Comparison of ENCODE assay signal across 8 cellular contexts in the genomic region with DNA sequence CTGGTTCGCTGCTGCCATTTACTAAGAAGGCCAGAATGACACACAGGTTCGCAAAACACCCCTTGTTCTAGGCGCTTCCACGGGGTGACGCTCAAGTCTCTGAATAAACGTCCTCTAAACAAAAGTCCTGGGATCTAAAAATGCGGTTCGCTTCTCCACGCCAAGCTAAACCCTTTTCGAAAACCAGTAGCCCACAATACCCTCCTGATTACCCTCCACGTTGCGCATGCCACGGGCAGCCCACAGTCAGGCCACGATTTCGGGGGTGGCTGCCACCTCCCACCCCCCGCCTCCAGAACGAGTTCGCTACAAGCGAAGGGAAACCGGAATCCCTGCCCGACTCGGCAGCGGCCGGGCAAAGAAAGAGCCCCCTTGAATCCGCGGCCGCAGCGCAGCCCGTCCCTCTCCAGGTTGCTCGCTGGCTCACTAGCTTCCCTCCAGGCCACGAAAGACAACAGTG. TPM values are rescaled to one million over a fixed set of nuclear protein-coding genes. Genes with fewer than 3 reads are reported as not detected.
A peak's percentile ranks its signal among the peaks of the same experiment; 100 is the strongest.
DNase-seq lines count a peak whose midpoint lies in the region; ATAC-seq, FAIRE-seq and TF ChIP-seq lines count a peak whose summit lies in the region.

No MANE protein-coding gene starts in this region.

- peaks cover 45% of the 10 kb centered on the region for H3K79me2 ChIP-seq in HepG2 (ENCODE audit: insufficient read depth, low read length)

- peaks cover 36% of the 10 kb centered on the region for H3K36me3 Mint-ChIP-seq in T-helper 2 cell treated with Interferon-gamma antibody and Interleukin-4, amounts not matched to agents 5 μg/mL and 100 μg/mL, for 36 hours (ENCODE audit: low read depth)

- in situ Hi-C loops in HepG2 (cut with HindIII; ENCODE audit: extremely low pct_ligation_motif_present, low pct_unique_long_range_greater_than_20kb): no loop called here

- H3K4me1 ChIP-seq in HepG2 (ENCODE audit: insufficient read depth, low read length): peaks cover 38% of the 10 kb centered on the region

- no peaks in the 10 kb centered on the region for H3K9me3 ChIP-seq in HepG2 (ENCODE audit: low read length)

- H3K4me3 ChIP-seq in BJ (ENCODE audit: low read depth, low read length) (peak overlapping the region; percentile 73), HepG2 (replicated peaks in 1 of 3; ENCODE audit: insufficient read depth in 1 of 3, low read depth in 2 of 3, low read length in 3 of 3) (peak overlapping the region; percentile 77 to 83 (median 79))

- no peak for FAIRE-seq in HepG2 (lab: Jason Lieb, UNC)
- FAIRE-seq in GM12891 (lab: Jason Lieb, UNC): no peak

- TF ChIP-seq EP300 in HepG2 (IDR thresholded peaks at IDR 0.05; ENCODE audit: low read depth in 2 of 2, low read length in 2 of 2) (no peak), HepG2 (CRISPR knock-in tag; IDR thresholded peaks at IDR 0.05; ENCODE audit: borderline replicate concordance) (no peak)

- no CpG with 5 or more reads among the region's 31 CpGs for WGBS in HepG2 (ENCODE audit: low lambda C conversion rate)

- DNase-seq in BJ (ENCODE audit: low read depth): no peak
- DNase-seq in T-helper 2 cell treated with Interferon-gamma antibody and Interleukin-4, amounts not matched to agents 5 μg/mL and 100 μg/mL, for 36 hours (ENCODE audit: low spot score): peak; percentile 12
- DNase-seq in cerebellar cortex (ENCODE audit: low spot score): peak; percentile 33
- DNase-seq in HepG2 (ENCODE audit: low spot score): peak; percentile 30
- peak; percentile 16 to 38 (median 29) for DNase-seq in stimulated activated CD4-positive, alpha-beta T cell treated with anti-CD3 and anti-CD28 coated beads, TNF-alpha, amount 100 ng/mL, for 4 hours (ENCODE audit: low read depth in 3 of 3)
- no peak for DNase-seq in GM12891 (ENCODE audit: insufficient read length, low spot score)

- H3K9ac ChIP-seq in HepG2 (ENCODE audit: insufficient read depth, low read depth, low read length): peak overlapping the region; percentile 88

- no peak for TF ChIP-seq RAD21 in HepG2 (CRISPR knock-in tag; IDR thresholded peaks at IDR 0.05)

- TF ChIP-seq CTCF in BJ (IDR thresholded peaks at IDR 0.05; ENCODE audit: insufficient read depth, low read depth, low read length) (peak; percentile 17; the same call in 1 of the 2 replicates), HepG2 (CRISPR knock-in tag; IDR thresholded peaks at IDR 0.05) (peak; percentile 31; the same call in 1 of the 2 replicates)

- peak overlapping the region; percentile 98 for H3K27ac ChIP-seq in HepG2 (ENCODE audit: extremely low read length, insufficient read depth, low read length)

- H3K27ac Mint-ChIP-seq in T-helper 2 cell treated with Interferon-gamma antibody and Interleukin-4, amounts not matched to agents 5 μg/mL and 100 μg/mL, for 36 hours: peak overlapping the region; percentile 96

- H3K4me2 ChIP-seq in HepG2 (ENCODE audit: low read depth, low read length): peak overlapping the region; percentile 84

- peaks cover 40% of the 10 kb centered on the region for H4K20me1 ChIP-seq in HepG2 (ENCODE audit: insufficient read depth, low read length)

- peaks cover 2% of the 10 kb centered on the region; the same call in 1 of the 2 replicates for H3K36me3 ChIP-seq in BJ (ENCODE audit: control insufficient read depth, insufficient read depth, low read length)
- peaks cover 0 to 18% of the 10 kb centered on the region in 2 experiments; a peak in 1 of 5 replicates for H3K36me3 ChIP-seq in HepG2 (replicated peaks in 1 of 2; ENCODE audit: control insufficient read depth in 1 of 2, insufficient read depth in 2 of 2, low read length in 2 of 2)

- TSS peak; percentile 63 for BruUV-seq in HepG2 (replicated peaks; lab: Mats Ljungman, UMichigan)

- H3K27me3 ChIP-seq in BJ (ENCODE audit: control insufficient read depth, insufficient read depth, low read length) (no peaks in the 10 kb centered on the region), HepG2 (ENCODE audit: control insufficient read depth in 1 of 2, insufficient read depth in 2 of 2, low read length in 2 of 2) (no peaks in the 10 kb centered on the region)

- TF ChIP-seq POLR2A in HepG2 (IDR thresholded peaks at IDR 0.05; ENCODE audit: insufficient read depth in 1 of 2, low read depth in 2 of 2, low read length in 2 of 2) (no peak), GM12891 (IDR thresholded peaks at IDR 0.05; ENCODE audit: low read depth, low read length) (no peak)

- H3K4me1 Mint-ChIP-seq in T-helper 2 cell treated with Interferon-gamma antibody and Interleukin-4, amounts not matched to agents 5 μg/mL and 100 μg/mL, for 36 hours (ENCODE audit: low read depth): peaks cover 5% of the 10 kb centered on the region

- CTCF ChIA-PET in BJ (lab: Yijun Ruan, JAX) (interaction anchor here (0.7 kb wide), 1 partner anchor 36 kb away, joined by 3 read pairs; no protein-coding TSS in a partner anchor), HepG2 (lab: Yijun Ruan, JAX; ENCODE audit: low intra/inter-chr PET ratio, low total read pairs) (no interaction called here)

- intact Hi-C loops in HepG2 (cut with micrococcal nuclease; ENCODE audit: unreplicated experiment): loop anchor here (2.0 kb wide), 1 partner anchor 80 kb away; a partner anchor contains a TSS

- no peaks in the 10 kb centered on the region for H3K9me3 Mint-ChIP-seq in T-helper 2 cell treated with Interferon-gamma antibody and Interleukin-4, amounts not matched to agents 5 μg/mL and 100 μg/mL, for 36 hours

- peak overlapping the region; percentile 96 for H3K4me3 Mint-ChIP-seq in T-helper 2 cell treated with Interferon-gamma antibody and Interleukin-4, amounts not matched to agents 5 μg/mL and 100 μg/mL, for 36 hours

- H3K27me3 Mint-ChIP-seq in T-helper 2 cell treated with Interferon-gamma antibody and Interleukin-4, amounts not matched to agents 5 μg/mL and 100 μg/mL, for 36 hours (ENCODE audit: low read depth): no peaks in the 10 kb centered on the region

- H2AFZ ChIP-seq in HepG2 (ENCODE audit: low read length): no peak overlapping the region

- POLR2A ChIA-PET in BJ (lab: Charles Lee): interaction anchor here (1.0 to 1.4 kb wide), 5 partner anchors 16 to 217 kb away, joined by 3 to 11 read pairs (median 4); a partner anchor contains a TSS
- POLR2A ChIA-PET in HepG2 (lab: Yijun Ruan, JAX): interaction anchor here (0.8 to 3.1 kb wide), 26 partner anchors 9 to 313 kb away, joined by 3 to 78 read pairs (median 5); a partner anchor contains a TSS

- ATAC-seq in GM19328 (IDR thresholded peaks at IDR 0.05; ENCODE audit: unreplicated experiment) (peak; percentile 28), HG03457 (IDR thresholded peaks at IDR 0.05; ENCODE audit: unreplicated experiment) (peak; percentile 20), HepG2 (peak; percentile 37)

RNA-seq across cellular contexts. Expression of a gene that starts 0.4 kb away (rescaled TPM):
- polyA plus RNA-seq in BJ (2011; rRNA removed) (935 and 2,139 TPM in 2 replicates), HepG2 (2011; rRNA removed) (2,024 and 2,312 TPM in 2 replicates)
- 94.1 and 101 TPM in 2 replicates for polyA minus RNA-seq in BJ (2011; rRNA and poly(A)+ RNA removed)
- 3,547 and 3,928 TPM in 2 replicates for total RNA-seq in HepG2 (2016; rRNA removed; fragmentation: Illumina TruSeq; extraction: Trizol)
- total RNA-seq in HepG2 (2016; cell fraction: cytosol; rRNA removed; fragmentation: Illumina TruSeq; extraction: Trizol; ENCODE audit: low read depth): 5,522 and 6,331 TPM in 2 replicates
- 3,541 and 3,944 TPM in 2 replicates for total RNA-seq in HepG2 (2016; cell fraction: insoluble cytoplasmic fraction; rRNA removed; fragmentation: Illumina TruSeq; extraction: Trizol)
- total RNA-seq in HepG2 (2016; cell fraction: membrane; rRNA removed; fragmentation: Illumina TruSeq; extraction: Trizol): 8,253 and 8,590 TPM in 2 replicates
- total RNA-seq in HepG2 (2016; cell fraction: nucleus; rRNA removed; fragmentation: Illumina TruSeq; extraction: Trizol): 1,224 and 1,272 TPM in 2 replicates
- 1,813 and 3,532 TPM in 2 replicates for polyA plus RNA-seq in HepG2 (2011; cell fraction: cytosol; rRNA removed)
- 603 and 692 TPM in 2 replicates for polyA plus RNA-seq in HepG2 (2011; cell fraction: nucleus; rRNA removed)
- polyA plus RNA-seq in HepG2 (2012): 6,677 and 8,105 TPM in 2 replicates
- polyA plus RNA-seq in HepG2 (2016; cell fraction: cytosol; fragmentation: Illumina TruSeq; extraction: Trizol; ENCODE audit: low read depth): 5,588 and 5,933 TPM in 2 replicates
- 3,018 and 3,146 TPM in 2 replicates for polyA plus RNA-seq in HepG2 (2016; cell fraction: insoluble cytoplasmic fraction; fragmentation: Illumina TruSeq; extraction: Trizol; ENCODE audit: low read depth)
- 6,670 and 7,089 TPM in 2 replicates for polyA plus RNA-seq in HepG2 (2016; cell fraction: membrane; fragmentation: Illumina TruSeq; extraction: Trizol; ENCODE audit: low read depth)
- 1,707 and 1,826 TPM in 2 replicates for polyA plus RNA-seq in HepG2 (2016; cell fraction: nucleus; fragmentation: Illumina TruSeq; extraction: Trizol; ENCODE audit: insufficient read depth, low read depth)
- 70.8 and 199 TPM in 2 replicates for polyA minus RNA-seq in HepG2 (2011; rRNA and poly(A)+ RNA removed; ENCODE audit: low replicate concordance)
- 275 and 347 TPM in 2 replicates for polyA minus RNA-seq in HepG2 (2011; cell fraction: cytosol; rRNA and poly(A)+ RNA removed)
- polyA minus RNA-seq in HepG2 (2011; cell fraction: nucleus; rRNA and poly(A)+ RNA removed): 102 and 178 TPM in 2 replicates
- 9,560 TPM for polyA plus RNA-seq in GM12891 (2012; ENCODE audit: low read depth, missing spikeins)

RNA-seq across cellular contexts. Expression of a gene that starts 32.6 kb away (rescaled TPM):
- 0.39 and 0.60 TPM in 2 replicates for polyA plus RNA-seq in BJ (2011; rRNA removed)
- 0.26 TPM in 1 of 2 replicates, not detected in the other for polyA minus RNA-seq in BJ (2011; rRNA and poly(A)+ RNA removed)
- 0.62 and 1.0 TPM in 2 replicates for total RNA-seq in HepG2 (2016; rRNA removed; fragmentation: Illumina TruSeq; extraction: Trizol)
- total RNA-seq in HepG2 (2016; cell fraction: cytosol; rRNA removed; fragmentation: Illumina TruSeq; extraction: Trizol; ENCODE audit: low read depth): 0.18 TPM in 1 of 2 replicates, not detected in the other
- total RNA-seq in HepG2 (2016; cell fraction: insoluble cytoplasmic fraction; rRNA removed; fragmentation: Illumina TruSeq; extraction: Trizol): 0.51 and 0.69 TPM in 2 replicates
- 0.43 and 0.45 TPM in 2 replicates for total RNA-seq in HepG2 (2016; cell fraction: membrane; rRNA removed; fragmentation: Illumina TruSeq; extraction: Trizol)
- total RNA-seq in HepG2 (2016; cell fraction: nucleus; rRNA removed; fragmentation: Illumina TruSeq; extraction: Trizol): 0.38 and 0.65 TPM in 2 replicates
- polyA plus RNA-seq in HepG2 (2011; rRNA removed): 1.3 and 2.1 TPM in 2 replicates
- polyA plus RNA-seq in HepG2 (2011; cell fraction: cytosol; rRNA removed): 1.9 and 2.2 TPM in 2 replicates
- 0.82 and 1.6 TPM in 2 replicates for polyA plus RNA-seq in HepG2 (2011; cell fraction: nucleus; rRNA removed)
- 1.3 TPM in 2 replicates for polyA plus RNA-seq in HepG2 (2012)
- 0.16 and 0.17 TPM in 2 replicates for polyA plus RNA-seq in HepG2 (2016; cell fraction: cytosol; fragmentation: Illumina TruSeq; extraction: Trizol; ENCODE audit: low read depth)
- 0.63 and 1.0 TPM in 2 replicates for polyA plus RNA-seq in HepG2 (2016; cell fraction: insoluble cytoplasmic fraction; fragmentation: Illumina TruSeq; extraction: Trizol; ENCODE audit: low read depth)
- 0.47 and 0.48 TPM in 2 replicates for polyA plus RNA-seq in HepG2 (2016; cell fraction: membrane; fragmentation: Illumina TruSeq; extraction: Trizol; ENCODE audit: low read depth)
- 0.60 and 1.0 TPM in 2 replicates for polyA plus RNA-seq in HepG2 (2016; cell fraction: nucleus; fragmentation: Illumina TruSeq; extraction: Trizol; ENCODE audit: insufficient read depth, low read depth)
- polyA minus RNA-seq in HepG2 (2011; rRNA and poly(A)+ RNA removed; ENCODE audit: low replicate concordance): 1.4 TPM in 1 of 2 replicates, not detected in the other
- 0.79 and 1.1 TPM in 2 replicates for polyA minus RNA-seq in HepG2 (2011; cell fraction: cytosol; rRNA and poly(A)+ RNA removed)
- 0.39 and 0.62 TPM in 2 replicates for polyA minus RNA-seq in HepG2 (2011; cell fraction: nucleus; rRNA and poly(A)+ RNA removed)
- polyA plus RNA-seq in GM12891 (2012; ENCODE audit: low read depth, missing spikeins): 1.5 TPM

Comparison
In these comparisons a context has a peak if more than half of its experiments do, and no peak if none do; other contexts are left out.
1. DNase-seq: peak in T-helper 2 cell treated with Interferon-gamma antibody and Interleukin-4, amounts not matched to agents 5 μg/mL and 100 μg/mL, for 36 hours (single experiment), cerebellar cortex (single experiment), HepG2 (single experiment) and stimulated activated CD4-positive, alpha-beta T cell treated with anti-CD3 and anti-CD28 coated beads, TNF-alpha, amount 100 ng/mL, for 4 hours (3 of 3); none in BJ (single experiment) and GM12891 (single experiment).
2. Peak in every context shown above with its lines, with median percentiles within 50 percentile points of each other: ATAC-seq.